Comparison of ENCODE assay signal across 11 cellular contexts in genomic region chrX:16822723-16823122, GRCh38. TPM values are rescaled to one million over a fixed set of nuclear protein-coding genes. Genes with fewer than 3 reads are reported as not detected.
DNase-seq lines count a peak whose midpoint lies in the region; ATAC-seq, FAIRE-seq and TF ChIP-seq lines count a peak whose summit lies in the region.
"Had no signal": no experiment of that assay in that cellular context is flagged by ENCODE, and none has a peak within 500 bp of the region (broad histone marks: within the 10 kb centered on the region; RNA-seq: fewer than 3 reads in every experiment).

No MANE protein-coding gene starts in this region.

- H3K4me3 ChIP-seq in foreskin fibroblast (ENCODE audit: low read depth in 1 of 2, low read length in 2 of 2) (no peak overlapping the region), kidney (ENCODE audit: low read length in 2 of 2) (no peak overlapping the region)
- H3K4me3 ChIP-seq: BLaER1 had no signal

- peak overlapping the region; percentile 89 for H3K27ac Mint-ChIP-seq in activated T-helper 17 cell treated with anti-CD3 and anti-CD28 coated beads, Interleukin-2, amount 50 U/mL, for 72 hours
- H3K27ac Mint-ChIP-seq in glutamatergic neuron (ENCODE audit: unreplicated experiment): no peak overlapping the region

- DNase-seq in AG08395 (ENCODE audit: low spot score) (peak; percentile 90), HT1080 (ENCODE audit: low read depth) (peak; percentile 92), foreskin fibroblast (peak; percentile 39 to 63), glutamatergic neuron (no peak), NCI-H2227 (lab: John Stamatoyannopoulos, UW; ENCODE audit: unreplicated experiment) (no peak), kidney (no peak), SKM-1 (lab: John Stamatoyannopoulos, UW; ENCODE audit: unreplicated experiment) (no peak)
- DNase-seq: Karpas-422 had no signal

- H3K4me1 ChIP-seq in kidney (ENCODE audit: control insufficient read depth in 1 of 2, insufficient read depth in 1 of 2, low read depth in 1 of 2, low read length in 2 of 2): peaks cover 0 to 3% of the 10 kb centered on the region in 2 donors
- H3K4me1 ChIP-seq: BLaER1 had no signal

- H3K9me3 Mint-ChIP-seq in activated T-helper 17 cell treated with anti-CD3 and anti-CD28 coated beads, Interleukin-2, amount 50 U/mL, for 72 hours: no peaks in the 10 kb centered on the region
- peaks cover 1% of the 10 kb centered on the region for H3K9me3 Mint-ChIP-seq in glutamatergic neuron (ENCODE audit: unreplicated experiment)
- H3K9me3 Mint-ChIP-seq: brain had no signal

- H3K27me3 Mint-ChIP-seq in activated T-helper 17 cell treated with anti-CD3 and anti-CD28 coated beads, Interleukin-2, amount 50 U/mL, for 72 hours: no peaks in the 10 kb centered on the region
- H3K27me3 Mint-ChIP-seq in glutamatergic neuron (ENCODE audit: unreplicated experiment): no peaks in the 10 kb centered on the region
- H3K27me3 Mint-ChIP-seq: brain had no signal

- FAIRE-seq in kidney (lab: Jason Lieb, UNC): no peak

- H3K36me3 Mint-ChIP-seq in activated T-helper 17 cell treated with anti-CD3 and anti-CD28 coated beads, Interleukin-2, amount 50 U/mL, for 72 hours (ENCODE audit: low read depth): peaks cover 84% of the 10 kb centered on the region
- no peaks in the 10 kb centered on the region for H3K36me3 Mint-ChIP-seq in glutamatergic neuron (ENCODE audit: unreplicated experiment)

- intact Hi-C loops in kidney (cut with DNase I): no loop called here

- ATAC-seq in activated T-helper 17 cell treated with anti-CD3 and anti-CD28 coated beads, Interleukin-2, amount 50 U/mL, for 72 hours (replicated peaks): peak; percentile 90

- H3K4me1 Mint-ChIP-seq in activated T-helper 17 cell treated with anti-CD3 and anti-CD28 coated beads, Interleukin-2, amount 50 U/mL, for 72 hours: peaks cover 9% of the 10 kb centered on the region
- H3K4me1 Mint-ChIP-seq in glutamatergic neuron (ENCODE audit: low read depth, unreplicated experiment): peaks cover 7% of the 10 kb centered on the region

- no peak for TF ChIP-seq CTCF in foreskin fibroblast (IDR thresholded peaks at IDR 0.05; ENCODE audit: low read depth, low read length)
- no peak for TF ChIP-seq CTCF in glutamatergic neuron (IDR thresholded peaks at IDR 0.05; ENCODE audit: partially characterized antibody, unreplicated experiment)
- TF ChIP-seq CTCF in kidney (IDR thresholded peaks at IDR 0.05; ENCODE audit: borderline replicate concordance, extremely low read depth, insufficient read depth): no peak

- no peak overlapping the region for H3K9ac ChIP-seq in kidney (ENCODE audit: low read length in 2 of 2)
- H3K9ac ChIP-seq: BLaER1 had no signal

- H3K4me3 Mint-ChIP-seq in activated T-helper 17 cell treated with anti-CD3 and anti-CD28 coated beads, Interleukin-2, amount 50 U/mL, for 72 hours: peak overlapping the region; percentile 37
- H3K4me3 Mint-ChIP-seq in glutamatergic neuron (ENCODE audit: unreplicated experiment): no peak overlapping the region
- H3K4me3 Mint-ChIP-seq: brain had no signal

- H3K27ac ChIP-seq in kidney (ENCODE audit: low read depth in 2 of 2, low read length in 2 of 2): no peak overlapping the region
- H3K27ac ChIP-seq: BLaER1 had no signal

- H3K36me3 ChIP-seq in kidney (ENCODE audit: control insufficient read depth in 1 of 2, insufficient read depth in 2 of 2, low read length in 2 of 2): no peaks in the 10 kb centered on the region

- H3K9me3 ChIP-seq in kidney (ENCODE audit: control insufficient read depth in 1 of 2, low read length in 2 of 2): no peaks in the 10 kb centered on the region
- H3K9me3 ChIP-seq: BLaER1 had no signal

RNA-seq across cellular contexts. Expression of gene TXLNG, which starts 36.5 kb away (rescaled TPM):
- total RNA-seq in HT1080 (2014; rRNA removed; shearing (Covaris generic)): 14.1 and 15.7 TPM in 2 replicates
- polyA plus RNA-seq in HT1080 (2015; cell fraction: cytosol; rRNA removed): 14.0 and 17.6 TPM in 2 replicates
- polyA plus RNA-seq in HT1080 (2015; cell fraction: nucleus; rRNA removed): 27.9 and 28.7 TPM in 2 replicates
- 10 to 100 TPM; 10.0 to 15.7 TPM for total RNA-seq in activated T-helper 17 cell treated with anti-CD3 and anti-CD28 coated beads, Interleukin-2, amount 50 U/mL, for 72 hours
- total RNA-seq in glutamatergic neuron (ENCODE audit: unreplicated experiment) (10.4 TPM), kidney (12.3 TPM)
- polyA plus RNA-seq in kidney (ENCODE audit: insufficient read depth, low read depth, low replicate concordance): 5.9 TPM

RNA-seq across cellular contexts. Expression of gene RBBP7, which starts 47.4 kb away (rescaled TPM):
- 157 and 177 TPM in 2 replicates for total RNA-seq in HT1080 (2014; rRNA removed; shearing (Covaris generic))
- 150 and 159 TPM in 2 replicates for polyA plus RNA-seq in HT1080 (2015; cell fraction: cytosol; rRNA removed)
- polyA plus RNA-seq in HT1080 (2015; cell fraction: nucleus; rRNA removed): 229 TPM in 2 replicates
- 100 to 1,000 TPM; 159 to 187 TPM for total RNA-seq in activated T-helper 17 cell treated with anti-CD3 and anti-CD28 coated beads, Interleukin-2, amount 50 U/mL, for 72 hours
- total RNA-seq in glutamatergic neuron (ENCODE audit: unreplicated experiment) (79.2 TPM), kidney (95.2 TPM)
- polyA plus RNA-seq in kidney (ENCODE audit: insufficient read depth, low read depth, low replicate concordance): 112 TPM

Comparison
In these comparisons a context has a peak if more than half of its experiments do, and no peak if none do; other contexts are left out.
1. DNase-seq: peak in AG08395 (single experiment), HT1080 (single experiment) and foreskin fibroblast (2 of 2); none in glutamatergic neuron (single experiment), NCI-H2227 (single experiment), kidney (single experiment) and SKM-1 (single experiment).